In genomic region chr3:57596495-57597239, GRCh38 we compare ENCODE assay signal across 8 cellular contexts. TPM values are rescaled to one million over a fixed set of nuclear protein-coding genes. Genes with fewer than 3 reads are reported as not detected.
DNase-seq lines count a peak whose midpoint lies in the region; ATAC-seq lines count a peak whose summit lies in the region.

No MANE protein-coding gene starts in this region.

- H3K27ac Mint-ChIP-seq in CD4-positive, CD25-positive, alpha-beta regulatory T cell: peak overlapping the region; percentile 99

- H3K4me3 Mint-ChIP-seq in CD4-positive, CD25-positive, alpha-beta regulatory T cell: peak overlapping the region; percentile 94 to 97 (median 96)

- H3K4me1 ChIP-seq in CD4-positive, CD25-positive, alpha-beta regulatory T cell (ENCODE audit: control insufficient read depth, insufficient read depth, low read length, poor library complexity, severe bottlenecking): peaks cover 44% of the 10 kb centered on the region

- ATAC-seq in CD4-positive, CD25-positive, alpha-beta regulatory T cell (ENCODE audit: low read depth in 2 of 2): no peak
- ATAC-seq in GM21619 (IDR thresholded peaks at IDR 0.05; ENCODE audit: unreplicated experiment) (peak; percentile 6), left lobe of liver (peak; percentile 65)

- peak; percentile 41 to 73 (median 54) for DNase-seq in CD4-positive, CD25-positive, alpha-beta regulatory T cell
- DNase-seq in NAMALWA (ENCODE audit: low spot score) (peak; percentile 46), dedifferentiated amniotic fluid mesenchymal stem cell (ENCODE audit: extremely low spot score) (peak; percentile 90), left lobe of liver (ENCODE audit: low spot score) (peak; percentile 80), NCI-H128 (lab: John Stamatoyannopoulos, UW; ENCODE audit: unreplicated experiment) (no peak)
- peak; percentile 70 for DNase-seq in activated CD4-positive, alpha-beta T cell treated with anti-CD3 and anti-CD28 coated beads for 48 hours
- peak; percentile 64 for DNase-seq in stimulated activated CD4-positive, alpha-beta T cell treated with anti-CD3 and anti-CD28 coated beads, Interleukin-1b, Interleukin-23, amount 100 ng/mL, for 48 hours

- peak overlapping the region; percentile 88 for H3K4me3 ChIP-seq in CD4-positive, CD25-positive, alpha-beta regulatory T cell (ENCODE audit: low read depth, low read length)

- peaks cover 10% of the 10 kb centered on the region for H3K36me3 Mint-ChIP-seq in CD4-positive, CD25-positive, alpha-beta regulatory T cell

- peaks cover 34 to 71% (median 51%) of the 10 kb centered on the region in 4 donors for H3K4me1 Mint-ChIP-seq in CD4-positive, CD25-positive, alpha-beta regulatory T cell

- H3K27ac ChIP-seq in CD4-positive, CD25-positive, alpha-beta regulatory T cell (ENCODE audit: insufficient read depth, low read length, poor library complexity, severe bottlenecking): peak overlapping the region; percentile 99

- H3K9me3 Mint-ChIP-seq in CD4-positive, CD25-positive, alpha-beta regulatory T cell: no peaks in the 10 kb centered on the region

- no peaks in the 10 kb centered on the region for H3K27me3 Mint-ChIP-seq in CD4-positive, CD25-positive, alpha-beta regulatory T cell

- peaks cover 1% of the 10 kb centered on the region for H3K36me3 ChIP-seq in CD4-positive, CD25-positive, alpha-beta regulatory T cell (ENCODE audit: control insufficient read depth, insufficient read depth, low read length)

- no peaks in the 10 kb centered on the region for H3K9me3 ChIP-seq in CD4-positive, CD25-positive, alpha-beta regulatory T cell (ENCODE audit: control insufficient read depth in 2 of 2, low read length in 2 of 2)

- no peaks in the 10 kb centered on the region for H3K27me3 ChIP-seq in CD4-positive, CD25-positive, alpha-beta regulatory T cell (ENCODE audit: control insufficient read depth, insufficient read depth, low read length)

RNA-seq across cellular contexts. Expression of gene ARF4, which starts 0.5 kb away (rescaled TPM):
- 84.6 TPM for total RNA-seq in CD4-positive, CD25-positive, alpha-beta regulatory T cell
- 100 to 1,000 TPM; 123 to 144 (median 132) TPM for polyA plus RNA-seq in CD4-positive, CD25-positive, alpha-beta regulatory T cell
- 62.3 TPM for total RNA-seq in left lobe of liver

RNA-seq across cellular contexts. Expression of gene PDE12, which starts 40.6 kb away (rescaled TPM):
- total RNA-seq in CD4-positive, CD25-positive, alpha-beta regulatory T cell: 33.2 TPM
- 10 to 100 TPM; 16.0 to 26.2 (median 19.1) TPM for polyA plus RNA-seq in CD4-positive, CD25-positive, alpha-beta regulatory T cell
- total RNA-seq in left lobe of liver: 13.3 TPM

RNA-seq across cellular contexts. Expression of gene DNAH12, which starts 52.5 kb away (rescaled TPM):
- total RNA-seq in CD4-positive, CD25-positive, alpha-beta regulatory T cell: 0.22 TPM
- not detected for polyA plus RNA-seq in CD4-positive, CD25-positive, alpha-beta regulatory T cell
- 0.20 TPM for total RNA-seq in left lobe of liver

Comparison
In these comparisons a context has a peak if more than half of its experiments do, and no peak if none do; other contexts are left out.
1. ATAC-seq: peak in GM21619 (single experiment) and left lobe of liver (single experiment); none in CD4-positive, CD25-positive, alpha-beta regulatory T cell (0 of 2).